Comparison of ENCODE assay signal across 15 cellular contexts in genomic region chr17:82978765-82979349, GRCh38.
DNase-seq lines count a peak whose midpoint lies in the region; ATAC-seq, FAIRE-seq and TF ChIP-seq lines count a peak whose summit lies in the region.
"Had no signal": no experiment of that assay in that cellular context is flagged by ENCODE, and none has a peak within 500 bp of the region (broad histone marks: within the 10 kb centered on the region; RNA-seq: fewer than 3 reads in every experiment).

No MANE protein-coding gene starts in this region.

- 54% methylated on average over 3 of the region's 3 CpGs for WGBS in right lobe of liver (ENCODE audit: insufficient coverage, low coverage, low lambda C conversion rate, missing lambda C conversion rate)

- H3K36me3 Mint-ChIP-seq in CD4-positive, CD25-positive, alpha-beta regulatory T cell = peaks cover 5% of the 10 kb centered on the region
- H3K36me3 Mint-ChIP-seq in T-helper 2 cell treated with Interferon-gamma antibody and Interleukin-4, amounts not matched to agents 5 μg/mL and 100 μg/mL, for 36 hours (ENCODE audit: low read depth) = peaks cover 9% of the 10 kb centered on the region

- peak overlapping the region; percentile 58 for H3K4me3 ChIP-seq in CD4-positive, CD25-positive, alpha-beta regulatory T cell (ENCODE audit: low read depth, low read length)
- no peak overlapping the region for H3K4me3 ChIP-seq in right lobe of liver
- H3K4me3 ChIP-seq: gastrocnemius medialis, sigmoid colon had no signal

- peak; percentile 81 for FAIRE-seq in GM19239 (lab: Jason Lieb, UNC)

- H3K4me1 Mint-ChIP-seq in CD4-positive, CD25-positive, alpha-beta regulatory T cell = peaks cover 18 to 23% (median 22%) of the 10 kb centered on the region in 4 donors
- H3K4me1 Mint-ChIP-seq in T-helper 2 cell treated with Interferon-gamma antibody and Interleukin-4, amounts not matched to agents 5 μg/mL and 100 μg/mL, for 36 hours (ENCODE audit: low read depth) = peaks cover 25% of the 10 kb centered on the region

- H3K4me3 Mint-ChIP-seq in CD4-positive, CD25-positive, alpha-beta regulatory T cell = peak overlapping the region in 3 of 4 donors; percentile 57 to 68 (median 65)
- peak overlapping the region; percentile 68 for H3K4me3 Mint-ChIP-seq in T-helper 2 cell treated with Interferon-gamma antibody and Interleukin-4, amounts not matched to agents 5 μg/mL and 100 μg/mL, for 36 hours

- no peak for TF ChIP-seq POLR2A in right lobe of liver (IDR thresholded peaks at IDR 0.05)

- H3K4me1 ChIP-seq in CD4-positive, CD25-positive, alpha-beta regulatory T cell (ENCODE audit: control insufficient read depth, insufficient read depth, low read length, poor library complexity, severe bottlenecking) = peaks cover 18% of the 10 kb centered on the region
- peaks cover 0 to 5% (median 0%) of the 10 kb centered on the region in 4 donors for H3K4me1 ChIP-seq in right lobe of liver
- H3K4me1 ChIP-seq: gastrocnemius medialis, sigmoid colon had no signal

- no peaks in the 10 kb centered on the region for H3K9me3 Mint-ChIP-seq in CD4-positive, CD25-positive, alpha-beta regulatory T cell
- H3K9me3 Mint-ChIP-seq in T-helper 2 cell treated with Interferon-gamma antibody and Interleukin-4, amounts not matched to agents 5 μg/mL and 100 μg/mL, for 36 hours = no peaks in the 10 kb centered on the region

- peak; percentile 43 to 44 for ATAC-seq in CD4-positive, CD25-positive, alpha-beta regulatory T cell (ENCODE audit: low read depth in 2 of 2)
- peak in 3 of 4 donors; percentile 31 to 73 (median 58) for ATAC-seq in right lobe of liver
- ATAC-seq in GM18502 (IDR thresholded peaks at IDR 0.05; ENCODE audit: poor library complexity, unreplicated experiment) = no peak
- ATAC-seq: gastrocnemius medialis had no signal

- peak overlapping the region; percentile 34 for H3K27ac ChIP-seq in CD4-positive, CD25-positive, alpha-beta regulatory T cell (ENCODE audit: insufficient read depth, low read length, poor library complexity, severe bottlenecking)
- no peak overlapping the region for H3K27ac ChIP-seq in right lobe of liver
- H3K27ac ChIP-seq: gastrocnemius medialis, sigmoid colon had no signal

- DNase-seq in CD4-positive, CD25-positive, alpha-beta regulatory T cell = peak in 2 of 3 donors; percentile 35 to 57
- DNase-seq in GM19239 (ENCODE audit: insufficient read length, low spot score) (no peak), right lobe of liver (peak in 1 of 3 donors; percentile 41), AG08396 (ENCODE audit: low spot score) (no peak), HT-29 (ENCODE audit: low spot score) (no peak), inferior parietal cortex (ENCODE audit: extremely low spot score) (no peak)
- no peak for DNase-seq in T-helper 2 cell treated with Interferon-gamma antibody and Interleukin-4, amounts not matched to agents 5 μg/mL and 100 μg/mL, for 36 hours (ENCODE audit: low spot score)
- DNase-seq: activated gamma-delta T cell treated with Interleukin-2 at 50 U/mL for 16 hours, COR-L47, cortex of kidney, gastrocnemius medialis, IMR-90, NCI-H69, sigmoid colon had no signal

- H3K27ac Mint-ChIP-seq in CD4-positive, CD25-positive, alpha-beta regulatory T cell = peak overlapping the region; percentile 67 to 89 (median 85)
- H3K27ac Mint-ChIP-seq in T-helper 2 cell treated with Interferon-gamma antibody and Interleukin-4, amounts not matched to agents 5 μg/mL and 100 μg/mL, for 36 hours = peak overlapping the region; percentile 87

- TF ChIP-seq CTCF in right lobe of liver (IDR thresholded peaks at IDR 0.05) = no peak

- no peaks in the 10 kb centered on the region for H3K27me3 ChIP-seq in CD4-positive, CD25-positive, alpha-beta regulatory T cell (ENCODE audit: control insufficient read depth, insufficient read depth, low read length)
- H3K27me3 ChIP-seq in right lobe of liver = no peaks in the 10 kb centered on the region
- H3K27me3 ChIP-seq: gastrocnemius medialis, sigmoid colon had no signal

- H3K9me3 ChIP-seq in CD4-positive, CD25-positive, alpha-beta regulatory T cell (ENCODE audit: control insufficient read depth in 2 of 2, low read length in 2 of 2) = no peaks in the 10 kb centered on the region
- H3K9me3 ChIP-seq in right lobe of liver = no peaks in the 10 kb centered on the region
- H3K9me3 ChIP-seq: gastrocnemius medialis, sigmoid colon had no signal

- intact Hi-C loops in right lobe of liver (cut with DNase I) = no loop called here

- H3K27me3 Mint-ChIP-seq in CD4-positive, CD25-positive, alpha-beta regulatory T cell = no peaks in the 10 kb centered on the region
- no peaks in the 10 kb centered on the region for H3K27me3 Mint-ChIP-seq in T-helper 2 cell treated with Interferon-gamma antibody and Interleukin-4, amounts not matched to agents 5 μg/mL and 100 μg/mL, for 36 hours (ENCODE audit: low read depth)

- no peaks in the 10 kb centered on the region for H3K36me3 ChIP-seq in CD4-positive, CD25-positive, alpha-beta regulatory T cell (ENCODE audit: control insufficient read depth, insufficient read depth, low read length)
- no peaks in the 10 kb centered on the region for H3K36me3 ChIP-seq in right lobe of liver
- H3K36me3 ChIP-seq: gastrocnemius medialis, sigmoid colon had no signal

Comparison
In these comparisons a context has a peak if more than half of its experiments do, and no peak if none do; other contexts are left out.
1. DNase-seq: peak in CD4-positive, CD25-positive, alpha-beta regulatory T cell (2 of 3); none in GM19239 (single experiment), T-helper 2 cell treated with Interferon-gamma antibody and Interleukin-4, amounts not matched to agents 5 μg/mL and 100 μg/mL, for 36 hours (single experiment), AG08396 (single experiment), HT-29 (single experiment) and inferior parietal cortex (single experiment).